32 cellular contexts compared by ENCODE assay signal in genomic region chr14:100608064-100608463, GRCh38. TPM values are rescaled to one million over a fixed set of nuclear protein-coding genes. Genes with fewer than 3 reads are reported as not detected.
"Had no signal": no experiment of that assay in that cellular context is flagged by ENCODE, and none has a peak within 500 bp of the region (broad histone marks: within the 10 kb centered on the region; RNA-seq: fewer than 3 reads in every experiment).

No MANE protein-coding gene starts in this region.

- ATAC-seq: activated naive CD4-positive, alpha-beta T cell treated with anti-CD3 and anti-CD28 coated beads, Interleukin-2, amount 50 U/mL, for 72 hours; activated T-cell treated with anti-CD3 and anti-CD28 coated beads, Interleukin-2, amount 50 U/mL, for 72 hours; foreskin keratinocyte; gastrocnemius medialis; heart left ventricle; WTC11 had no signal

- DNase-seq: activated CD4-positive, alpha-beta memory T cell treated with anti-CD3 and anti-CD28 coated beads, Interleukin-2, amount 10 ng/mL, durations not matched to agents 7 days and 5 days; activated CD4-positive, alpha-beta T cell treated with anti-CD3 and anti-CD28 coated beads for 1 hour; activated CD4-positive, alpha-beta T cell treated with anti-CD3 and anti-CD28 coated beads for 4 hours; activated CD4-positive, alpha-beta T cell treated with anti-CD3 and anti-CD28 coated beads, Interleukin-2, amount 10 ng/mL, durations not matched to agents 7 days and 5 days; activated CD4-positive, alpha-beta T cell treated with anti-CD3 and anti-CD28 coated beads, Interleukin-2, amount 50 U/mL, for 4 hours; activated CD8-positive, alpha-beta memory T cell treated with anti-CD3 and anti-CD28 coated beads, Interleukin-2, amount 50 U/mL, for 48 hours; activated gamma-delta T cell; activated naive CD4-positive, alpha-beta T cell; activated naive CD4-positive, alpha-beta T cell treated with anti-CD3 and anti-CD28 coated beads, Interleukin-2, amount 10 ng/mL, durations not matched to agents 7 days and 5 days; activated naive CD8-positive, alpha-beta T cell treated with anti-CD3 and anti-CD28 coated beads, Interleukin-2, amount 10 ng/mL, durations not matched to agents 7 days and 5 days; activated T-cell treated with anti-CD3 and anti-CD28 coated beads for 4 hours; activated T-cell treated with anti-CD3 and anti-CD28 coated beads, Interleukin-2, amount 50 U/mL, for 72 hours; central memory CD4-positive, alpha-beta T cell; effector memory CD4-positive, alpha-beta T cell; foreskin keratinocyte; gastrocnemius medialis; glutamatergic neuron; T-helper 2 cell had no signal

- H3K9me3 Mint-ChIP-seq: activated CD4-positive, alpha-beta memory T cell treated with anti-CD3 and anti-CD28 coated beads, Interleukin-2, amount 10 ng/mL, durations not matched to agents 7 days and 5 days; activated CD4-positive, alpha-beta T cell treated with anti-CD3 and anti-CD28 coated beads, Interleukin-2, amount 10 ng/mL, durations not matched to agents 7 days and 5 days; activated naive CD4-positive, alpha-beta T cell treated with anti-CD3 and anti-CD28 coated beads, Interleukin-2, amount 10 ng/mL, durations not matched to agents 7 days and 5 days; activated naive CD4-positive, alpha-beta T cell treated with anti-CD3 and anti-CD28 coated beads, Interleukin-2, amount 50 U/mL, for 72 hours; activated naive CD8-positive, alpha-beta T cell treated with anti-CD3 and anti-CD28 coated beads, Interleukin-2, amount 10 ng/mL, durations not matched to agents 7 days and 5 days; activated T-cell treated with anti-CD3 and anti-CD28 coated beads, Interleukin-2, amount 50 U/mL, for 24 hours; activated T-cell treated with anti-CD3 and anti-CD28 coated beads, Interleukin-2, amount 50 U/mL, for 72 hours; dendritic cell treated with granulocyte-macrophage colony-stimulating factor and Interleukin-4, amounts not matched to agents 40 ng/mL and 50 ng/mL, for 4 days; endodermal cell had no signal

- H3K27me3 ChIP-seq: ascending aorta, breast epithelium, cardiac muscle cell, foreskin keratinocyte had no signal

- H3K27me3 Mint-ChIP-seq: activated naive CD8-positive, alpha-beta T cell treated with anti-CD3 and anti-CD28 coated beads, Interleukin-2, amount 10 ng/mL, durations not matched to agents 7 days and 5 days; activated T-cell treated with anti-CD3 and anti-CD28 coated beads, Interleukin-2, amount 50 U/mL, for 24 hours had no signal

- H3K27ac Mint-ChIP-seq: activated CD4-positive, alpha-beta memory T cell treated with anti-CD3 and anti-CD28 coated beads, Interleukin-2, amount 10 ng/mL, durations not matched to agents 7 days and 5 days; activated CD4-positive, alpha-beta T cell treated with anti-CD3 and anti-CD28 coated beads, Interleukin-2, amount 10 ng/mL, durations not matched to agents 7 days and 5 days; activated naive CD4-positive, alpha-beta T cell treated with anti-CD3 and anti-CD28 coated beads, Interleukin-2, amount 10 ng/mL, durations not matched to agents 7 days and 5 days; activated naive CD4-positive, alpha-beta T cell treated with anti-CD3 and anti-CD28 coated beads, Interleukin-2, amount 50 U/mL, for 72 hours; activated naive CD8-positive, alpha-beta T cell treated with anti-CD3 and anti-CD28 coated beads, Interleukin-2, amount 10 ng/mL, durations not matched to agents 7 days and 5 days; activated T-cell treated with anti-CD3 and anti-CD28 coated beads, Interleukin-2, amount 50 U/mL, for 24 hours; activated T-cell treated with anti-CD3 and anti-CD28 coated beads, Interleukin-2, amount 50 U/mL, for 72 hours; brain; dendritic cell treated with granulocyte-macrophage colony-stimulating factor and Interleukin-4, amounts not matched to agents 40 ng/mL and 50 ng/mL, for 4 days; endodermal cell; WTC11 had no signal

- H3K36me3 Mint-ChIP-seq: activated naive CD4-positive, alpha-beta T cell treated with anti-CD3 and anti-CD28 coated beads, Interleukin-2, amount 50 U/mL, for 72 hours; activated naive CD8-positive, alpha-beta T cell treated with anti-CD3 and anti-CD28 coated beads, Interleukin-2, amount 10 ng/mL, durations not matched to agents 7 days and 5 days; brain; WTC11 had no signal

- H3K27ac ChIP-seq: ascending aorta, breast epithelium, cardiac muscle cell, coronary artery, dorsolateral prefrontal cortex, esophagus muscularis mucosa, foreskin keratinocyte, gastrocnemius medialis, heart left ventricle, VCaP had no signal

- H3K9me3 ChIP-seq: ascending aorta, breast epithelium, esophagus muscularis mucosa, gastrocnemius medialis, heart left ventricle had no signal

- H3K4me3 Mint-ChIP-seq: activated CD4-positive, alpha-beta memory T cell treated with anti-CD3 and anti-CD28 coated beads, Interleukin-2, amount 10 ng/mL, durations not matched to agents 7 days and 5 days; activated CD4-positive, alpha-beta T cell treated with anti-CD3 and anti-CD28 coated beads, Interleukin-2, amount 10 ng/mL, durations not matched to agents 7 days and 5 days; activated naive CD4-positive, alpha-beta T cell treated with anti-CD3 and anti-CD28 coated beads, Interleukin-2, amount 10 ng/mL, durations not matched to agents 7 days and 5 days; activated naive CD8-positive, alpha-beta T cell treated with anti-CD3 and anti-CD28 coated beads, Interleukin-2, amount 10 ng/mL, durations not matched to agents 7 days and 5 days; activated T-cell treated with anti-CD3 and anti-CD28 coated beads, Interleukin-2, amount 50 U/mL, for 24 hours; activated T-cell treated with anti-CD3 and anti-CD28 coated beads, Interleukin-2, amount 50 U/mL, for 72 hours; brain; dendritic cell treated with granulocyte-macrophage colony-stimulating factor and Interleukin-4, amounts not matched to agents 40 ng/mL and 50 ng/mL, for 4 days; endodermal cell; WTC11 had no signal

- H3K4me1 Mint-ChIP-seq: activated CD4-positive, alpha-beta memory T cell treated with anti-CD3 and anti-CD28 coated beads, Interleukin-2, amount 10 ng/mL, durations not matched to agents 7 days and 5 days; activated CD4-positive, alpha-beta T cell treated with anti-CD3 and anti-CD28 coated beads, Interleukin-2, amount 10 ng/mL, durations not matched to agents 7 days and 5 days; activated naive CD4-positive, alpha-beta T cell treated with anti-CD3 and anti-CD28 coated beads, Interleukin-2, amount 10 ng/mL, durations not matched to agents 7 days and 5 days; activated naive CD8-positive, alpha-beta T cell treated with anti-CD3 and anti-CD28 coated beads, Interleukin-2, amount 10 ng/mL, durations not matched to agents 7 days and 5 days; endodermal cell; WTC11 had no signal

- H3K4me3 ChIP-seq: ascending aorta, breast epithelium, cardiac muscle cell, coronary artery, dorsolateral prefrontal cortex, esophagus muscularis mucosa, gastrocnemius medialis, heart left ventricle had no signal

- H3K4me1 ChIP-seq: ascending aorta, breast epithelium, esophagus muscularis mucosa, foreskin keratinocyte, gastrocnemius medialis, heart left ventricle had no signal

- H3K36me3 ChIP-seq: ascending aorta, breast epithelium, cardiac muscle cell, esophagus muscularis mucosa, gastrocnemius medialis, heart left ventricle had no signal

RNA-seq across cellular contexts. Expression of gene BEGAIN, which starts 20.8 kb away (rescaled TPM):
- total RNA-seq: cardiac muscle cell had no signal
- polyA plus RNA-seq: cardiac muscle cell had no signal
